ENCODE assay signal across 24 cellular contexts in the genomic region with DNA sequence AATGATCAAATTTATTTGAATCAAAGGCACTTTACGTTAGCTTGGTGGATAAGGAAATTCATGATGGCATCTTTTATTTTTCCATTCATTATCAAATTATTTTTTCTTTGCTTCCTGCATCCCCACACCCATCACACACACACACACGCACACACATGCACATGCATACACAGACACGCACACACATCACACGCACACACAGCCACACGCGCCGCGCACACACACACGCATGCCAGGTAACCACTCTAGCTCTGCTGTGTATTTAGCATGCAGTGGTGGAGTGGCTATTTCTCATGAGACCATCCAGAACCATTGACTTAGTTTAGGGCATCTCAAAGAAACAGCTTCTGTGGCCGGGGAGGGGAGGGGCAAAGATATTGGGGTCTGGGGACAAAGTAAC. TPM values are rescaled to one million over a fixed set of nuclear protein-coding genes. Genes with fewer than 3 reads are reported as not detected.
DNase-seq lines count a peak whose midpoint lies in the region; ATAC-seq, FAIRE-seq and TF ChIP-seq lines count a peak whose summit lies in the region.
"Had no signal": no experiment of that assay in that cellular context is flagged by ENCODE, and none has a peak within 500 bp of the region (broad histone marks: within the 10 kb centered on the region; RNA-seq: fewer than 3 reads in every experiment).

No MANE protein-coding gene starts in this region.

- H3K4me3 ChIP-seq in H1 (ENCODE audit: extremely low read depth in 1 of 4, insufficient read depth in 2 of 4, low read depth in 3 of 4, low read length in 4 of 4), result peak overlapping the region in 1 of 4 experiments; percentile 21; a peak in 1 of 8 replicates
- H3K4me3 ChIP-seq: HAP-1, lung, thyroid gland had no signal

- H3K23me2 ChIP-seq in H1 (ENCODE audit: low read depth, low read length), result no peaks in the 10 kb centered on the region; the same call in 1 of the 2 replicates

- no peak overlapping the region for H2AK5ac ChIP-seq in H1 (ENCODE audit: low read depth, low read length)

- peak overlapping the region; percentile 61 for H3K4me3 Mint-ChIP-seq in CD4-positive, alpha-beta T cell
- H3K4me3 Mint-ChIP-seq in neural crest cell, result peak overlapping the region; percentile 22
- H3K4me3 Mint-ChIP-seq: activated naive CD8-positive, alpha-beta T cell treated with anti-CD3 and anti-CD28 coated beads, Interleukin-2, amount 10 ng/mL, durations not matched to agents 7 days and 5 days; activated T-helper 1 cell treated with anti-CD3 and anti-CD28 coated beads, Interleukin-12 subunit alpha, Interleukin-12 subunit beta, Interleukin-2, Interleukin-4 antibody, amounts not matched to agents 30 ng/mL and 10 ng/mL and 1 ng/mL, durations not matched to agents 14 hours and 24 hours and 36 hours had no signal

- no peaks in the 10 kb centered on the region for H3K27me3 Mint-ChIP-seq in CD4-positive, alpha-beta T cell
- no peaks in the 10 kb centered on the region for H3K27me3 Mint-ChIP-seq in neural crest cell (ENCODE audit: low read depth)
- H3K27me3 Mint-ChIP-seq: activated naive CD8-positive, alpha-beta T cell treated with anti-CD3 and anti-CD28 coated beads, Interleukin-2, amount 10 ng/mL, durations not matched to agents 7 days and 5 days had no signal

- peaks cover 3 to 95% of the 10 kb centered on the region in 2 experiments; a peak in 3 of 4 replicates for H3K79me2 ChIP-seq in H1 (ENCODE audit: control insufficient read depth in 1 of 2, insufficient read depth in 2 of 2, low read length in 2 of 2)

- no peak for DNase-seq in CD4-positive, alpha-beta T cell
- no peak for DNase-seq in HTR-8/SVneo (ENCODE audit: insufficient read length, low spot score)
- no peak for DNase-seq in H1 (ENCODE audit: low read depth in 1 of 2, low spot score in 2 of 2)
- no peak for DNase-seq in neural crest cell (ENCODE audit: low read depth, low spot score)
- DNase-seq in pons (ENCODE audit: low spot score), result no peak
- DNase-seq in NCI-H510A (lab: John Stamatoyannopoulos, UW), result no peak
- no peak for DNase-seq in cortex of kidney (lab: John Stamatoyannopoulos, UW)
- DNase-seq: activated CD4-positive, CD25-positive, alpha-beta regulatory T cell; activated CD8-positive, alpha-beta memory T cell treated with anti-CD3 and anti-CD28 coated beads for 24 hours; activated naive CD8-positive, alpha-beta T cell treated with anti-CD3 and anti-CD28 coated beads, Interleukin-2, amount 10 ng/mL, durations not matched to agents 7 days and 5 days; brain microvascular endothelial cell; DND-41; foreskin keratinocyte; NCI-H1105 treated with DMSO at 0.1 percent for 48 hours; NCI-H2081; SK-N-SH; stimulated activated CD4-positive, alpha-beta T cell treated with anti-CD3 and anti-CD28 coated beads, Interleukin-1b, Interleukin-23, amount 100 ng/mL, for 48 hours; stimulated activated naive CD4-positive, alpha-beta T cell; thyroid gland had no signal

- POLR2A ChIA-PET in CD4-positive, alpha-beta T cell (lab: Charles Lee), result interaction anchor here (1.5 kb wide), 1 partner anchor 11 kb away, joined by 5 read pairs; no protein-coding TSS in a partner anchor
- POLR2A ChIA-PET in H1 (lab: Charles Lee; ENCODE audit: partially characterized antibody), result interaction anchor here (0.9 to 4.4 kb wide), 9 partner anchors 8 to 23 kb away, joined by 3 to 37 read pairs (median 3); no protein-coding TSS in a partner anchor

- CTCF ChIA-PET in CD4-positive, alpha-beta T cell (lab: Charles Lee), result no interaction called here
- CTCF ChIA-PET in H1 (lab: Charles Lee; ENCODE audit: partially characterized antibody), result interaction anchor here (1.2 to 2.8 kb wide), 4 partner anchors 20 to 308 kb away, joined by 4 to 10 read pairs (median 5); a partner anchor contains a TSS

- H3K27ac ChIP-seq in CD4-positive, alpha-beta T cell (ENCODE audit: low read depth, low read length), result no peak overlapping the region
- no peak overlapping the region for H3K27ac ChIP-seq in H1 (ENCODE audit: low read depth, low read length)
- H3K27ac ChIP-seq: brain microvascular endothelial cell, foreskin keratinocyte had no signal

- no peaks in the 10 kb centered on the region for H3K9me3 Mint-ChIP-seq in CD4-positive, alpha-beta T cell
- H3K9me3 Mint-ChIP-seq in neural crest cell, result no peaks in the 10 kb centered on the region
- H3K9me3 Mint-ChIP-seq: activated naive CD8-positive, alpha-beta T cell treated with anti-CD3 and anti-CD28 coated beads, Interleukin-2, amount 10 ng/mL, durations not matched to agents 7 days and 5 days; activated T-helper 1 cell treated with anti-CD3 and anti-CD28 coated beads, Interleukin-12 subunit alpha, Interleukin-12 subunit beta, Interleukin-2, Interleukin-4 antibody, amounts not matched to agents 30 ng/mL and 10 ng/mL and 1 ng/mL, durations not matched to agents 14 hours and 24 hours and 36 hours had no signal

- no peak overlapping the region for H3K4ac ChIP-seq in H1 (replicated peaks; ENCODE audit: insufficient read length, low read depth, low read length)

- H2AFZ ChIP-seq in H1 (ENCODE audit: low read length), result no peak overlapping the region

- peaks cover 6% of the 10 kb centered on the region for H3K79me1 ChIP-seq in H1 (ENCODE audit: low read depth, low read length)

- no peak for ATAC-seq in CD4-positive, alpha-beta T cell (ENCODE audit: poor library complexity)
- ATAC-seq: foreskin keratinocyte had no signal

- H3K27ac Mint-ChIP-seq in CD4-positive, alpha-beta T cell, result peak overlapping the region; percentile 11
- no peak overlapping the region for H3K27ac Mint-ChIP-seq in neural crest cell (ENCODE audit: unreplicated experiment)
- H3K27ac Mint-ChIP-seq: activated T-helper 1 cell treated with anti-CD3 and anti-CD28 coated beads, Interleukin-12 subunit alpha, Interleukin-12 subunit beta, Interleukin-2, Interleukin-4 antibody, amounts not matched to agents 30 ng/mL and 10 ng/mL and 1 ng/mL, durations not matched to agents 14 hours and 24 hours and 36 hours had no signal

- H2BK20ac ChIP-seq in H1 (ENCODE audit: low read length), result no peak overlapping the region

- no peaks in the 10 kb centered on the region for H3K9me3 ChIP-seq in CD4-positive, alpha-beta T cell (ENCODE audit: control insufficient read depth, low read length)
- H3K9me3 ChIP-seq in H1 (ENCODE audit: insufficient read depth in 2 of 2, low read depth in 1 of 2, low read length in 1 of 2), result no peaks in the 10 kb centered on the region
- H3K9me3 ChIP-seq: Caco-2, HAP-1, SK-N-SH, thyroid gland had no signal

- peak overlapping the region; percentile 82 for H4K91ac ChIP-seq in H1 (replicated peaks; ENCODE audit: insufficient read length, low read length)

- no peak for TF ChIP-seq POLR2A in H1 (IDR thresholded peaks at IDR 0.05; ENCODE audit: control extremely low read depth in 1 of 2, low read depth in 2 of 2, low read length in 2 of 2)

- H2BK120ac ChIP-seq in H1 (replicated peaks; ENCODE audit: low read depth, low read length), result no peak overlapping the region

- no peak for TF ChIP-seq EP300 in H1 (IDR thresholded peaks at IDR 0.05; ENCODE audit: borderline replicate concordance in 1 of 2, low read depth in 2 of 2, low read length in 2 of 2)

- no peak for TF ChIP-seq RAD21 in H1 (IDR thresholded peaks at IDR 0.05 in 1 of 2, conservative IDR thresholded peaks at IDR 0.05 in 1 of 2; ENCODE audit: low read depth in 2 of 2, low read length in 2 of 2)

- H3K36me3 ChIP-seq in H1 (ENCODE audit: control insufficient read depth in 2 of 4, insufficient read depth in 4 of 4, low read length in 3 of 4), result peaks cover 12 to 50% (median 20%) of the 10 kb centered on the region in 4 experiments

- 95% methylated on average over 10 of the region's 10 CpGs; no CpG with 5 or more reads in 1 of the 2 experiments for WGBS in H1 (ENCODE audit: extremely low coverage in 1 of 2, insufficient coverage in 1 of 2, insufficient read length in 1 of 2, insufficient replicate concordance in 2 of 2, low coverage in 1 of 2, low lambda C conversion rate in 2 of 2, missing lambda C conversion rate in 1 of 2), 2 experiments

- intact Hi-C loops in CD4-positive, alpha-beta T cell (cut with DNase I, micrococcal nuclease), result loop anchor here in 1 of 2 experiments (10.0 kb wide), 1 partner anchor 595 kb away; a partner anchor contains a TSS

- H3K56ac ChIP-seq in H1 (replicated peaks; ENCODE audit: insufficient read length, low read depth, low read length), result no peak overlapping the region

- peak overlapping the region; percentile 28 to 38; a peak in 1 of 4 replicates for H3K4me2 ChIP-seq in H1 (ENCODE audit: insufficient read depth in 1 of 2, low read depth in 2 of 2, low read length in 2 of 2)
- H3K4me2 ChIP-seq: SK-N-SH had no signal

- H3K18ac ChIP-seq in H1 (ENCODE audit: extremely low read depth, low read length), result no peak overlapping the region

- no peaks in the 10 kb centered on the region for H3K27me3 ChIP-seq in CD4-positive, alpha-beta T cell (ENCODE audit: control insufficient read depth, insufficient read depth, low read length)
- no peaks in the 10 kb centered on the region for H3K27me3 ChIP-seq in H1 (replicated peaks in 1 of 4; ENCODE audit: control insufficient read depth in 3 of 4, extremely low read depth in 1 of 4, insufficient read depth in 3 of 4, low read length in 3 of 4)
- H3K27me3 ChIP-seq: brain microvascular endothelial cell, foreskin keratinocyte, thyroid gland had no signal

- H4K5ac ChIP-seq in H1 (ENCODE audit: insufficient read length, low read depth, low read length), result no peak overlapping the region

- H3K9ac ChIP-seq in H1 (replicated peaks in 1 of 4; ENCODE audit: extremely low read depth in 1 of 4, low read depth in 3 of 4, low read length in 3 of 4), result no peak overlapping the region
- H3K9ac ChIP-seq: SK-N-SH had no signal

- no peak for TF ChIP-seq CTCF in CD4-positive, alpha-beta T cell (IDR thresholded peaks at IDR 0.05)
- TF ChIP-seq CTCF in H1 (IDR thresholded peaks at IDR 0.05; ENCODE audit: control extremely low read depth in 1 of 3, insufficient read depth in 1 of 3, low read depth in 1 of 3, low read length in 3 of 3) (no peak), neural crest cell (conservative IDR thresholded peaks at IDR 0.05) (no peak)

- H3K4me1 ChIP-seq in H1 (replicated peaks in 1 of 4; ENCODE audit: control insufficient read depth in 3 of 4, insufficient read depth in 4 of 4, low read length in 3 of 4), result peaks cover 13 to 27% (median 25%) of the 10 kb centered on the region in 4 experiments

- peak; percentile 91 for FAIRE-seq in HTR-8/SVneo (lab: Jason Lieb, UNC)
- no peak for FAIRE-seq in H1 (lab: Jason Lieb, UNC)

- no peak overlapping the region for H2BK15ac ChIP-seq in H1 (ENCODE audit: low read length)

- H3K23ac ChIP-seq in H1 (ENCODE audit: insufficient read length), result no peak overlapping the region

- no peak overlapping the region for H2BK5ac ChIP-seq in H1 (ENCODE audit: low read depth, low read length)

- H3K36me3 Mint-ChIP-seq in CD4-positive, alpha-beta T cell (ENCODE audit: low read depth), result peaks cover 100% of the 10 kb centered on the region
- H3K36me3 Mint-ChIP-seq in neural crest cell (ENCODE audit: low read depth), result peaks cover 16% of the 10 kb centered on the region

- no peak overlapping the region for H2BK12ac ChIP-seq in H1 (ENCODE audit: low read depth, low read length)

- H4K8ac ChIP-seq in H1 (ENCODE audit: extremely low read depth, insufficient read depth, low read length), result no peak overlapping the region

- H3K4me1 Mint-ChIP-seq in CD4-positive, alpha-beta T cell (ENCODE audit: low read depth), result peaks cover 91% of the 10 kb centered on the region
- peaks cover 87% of the 10 kb centered on the region for H3K4me1 Mint-ChIP-seq in neural crest cell

- H4K20me1 ChIP-seq in H1 (replicated peaks in 1 of 2; ENCODE audit: control insufficient read depth in 1 of 2, insufficient read depth in 2 of 2, low read length in 2 of 2), result peaks cover 17 to 51% of the 10 kb centered on the region in 2 experiments

- no peak overlapping the region for H3K14ac ChIP-seq in H1 (ENCODE audit: insufficient read length)

RNA-seq across cellular contexts. Expression of a gene that starts 47.0 kb away (rescaled TPM):
- total RNA-seq in CD4-positive, alpha-beta T cell, result 1,000 to 10,000 TPM; 1,245 to 1,317 TPM
- 989 and 1,039 TPM in 2 replicates for total RNA-seq in H1 (2021; fragmentation: NEBNext Ultra II Directional; extraction: Animal tissue kit (Norgen Biotek cat#: 25700))
- 1,613 and 2,238 TPM in 2 replicates for polyA plus RNA-seq in H1 (2011; rRNA removed)
- polyA plus RNA-seq in H1 (2011; cell fraction: cytosol; rRNA removed), result 1,327 TPM
- polyA plus RNA-seq in H1 (2011; cell fraction: nucleus; rRNA removed), result 1,703 TPM
- polyA plus RNA-seq in H1 (2012, experiment 1 of 2), result 953 to 1,220 TPM (median 1,156 TPM) in 4 replicates
- 998 TPM for polyA plus RNA-seq in H1 (2012, experiment 2 of 2)
- polyA plus RNA-seq in H1 (2013, experiment 1 of 2), result 696 TPM
- 746 TPM for polyA plus RNA-seq in H1 (2013, experiment 2 of 2)
- polyA minus RNA-seq in H1 (2011; rRNA and poly(A)+ RNA removed), result 1,072 and 1,265 TPM in 2 replicates
- polyA minus RNA-seq in H1 (2011; cell fraction: cytosol; rRNA and poly(A)+ RNA removed), result 673 TPM
- 539 TPM for polyA minus RNA-seq in H1 (2011; cell fraction: nucleus; rRNA and poly(A)+ RNA removed)
- 1,339 and 1,425 TPM in 2 replicates for total RNA-seq in neural crest cell

RNA-seq across cellular contexts. Expression of a gene that starts 48.8 kb away (rescaled TPM):
- not detected for total RNA-seq in CD4-positive, alpha-beta T cell
- 11.7 and 13.7 TPM in 2 replicates for total RNA-seq in H1 (2021; fragmentation: NEBNext Ultra II Directional; extraction: Animal tissue kit (Norgen Biotek cat#: 25700))
- polyA plus RNA-seq in H1 (2011; rRNA removed), result 4.7 and 5.4 TPM in 2 replicates
- 5.8 TPM for polyA plus RNA-seq in H1 (2011; cell fraction: cytosol; rRNA removed)
- polyA plus RNA-seq in H1 (2011; cell fraction: nucleus; rRNA removed), result 15.2 TPM
- polyA plus RNA-seq in H1 (2012, experiment 1 of 2), result 4.0 to 6.0 TPM (median 5.4 TPM) in 4 replicates
- 4.3 TPM for polyA plus RNA-seq in H1 (2012, experiment 2 of 2)
- polyA plus RNA-seq in H1 (2013, experiment 1 of 2), result 2.2 TPM
- 2.1 TPM for polyA plus RNA-seq in H1 (2013, experiment 2 of 2)
- polyA minus RNA-seq in H1 (2011; rRNA and poly(A)+ RNA removed), result 5.8 and 6.2 TPM in 2 replicates
- polyA minus RNA-seq in H1 (2011; cell fraction: cytosol; rRNA and poly(A)+ RNA removed), result 7.9 TPM
- 20.0 TPM for polyA minus RNA-seq in H1 (2011; cell fraction: nucleus; rRNA and poly(A)+ RNA removed)
- 3.8 and 6.3 TPM in 2 replicates for total RNA-seq in neural crest cell
- total RNA-seq: posterior vena cava had no signal
